In genomic region chr11:79362358-79362757, GRCh38 we compare ENCODE assay signal across 22 cellular contexts.
"Had no signal": no experiment of that assay in that cellular context is flagged by ENCODE, and none has a peak within 500 bp of the region (broad histone marks: within the 10 kb centered on the region; RNA-seq: fewer than 3 reads in every experiment).

No MANE protein-coding gene starts in this region.

- H3K27ac ChIP-seq: coronary artery, lower lobe of right lung, neural progenitor cell, parathyroid adenoma, right atrium auricular region, stomach, thyroid gland had no signal

- DNase-seq: dermis blood vessel endothelial cell; effector memory CD8-positive, alpha-beta T cell; immature natural killer cell; islet precursor cell; kidney glomerular epithelial cell; left colon; left ventricle myocardium superior; lower lobe of right lung; mucosa of descending colon; naive B cell; stimulated activated CD4-positive, alpha-beta T cell treated with anti-CD3 and anti-CD28 coated beads, Interleukin-2, amount 100 ng/mL, for 24 hours; stimulated activated CD4-positive, alpha-beta T cell treated with anti-CD3 and anti-CD28 coated beads, Interleukin-4, amount 100 ng/mL, for 24 hours; stimulated activated naive CD4-positive, alpha-beta T cell treated with Interleukin-2 at 50 U/mL for 16 hours; stomach; thyroid gland had no signal

- ATAC-seq: effector memory CD8-positive, alpha-beta T cell; left colon; left ventricle myocardium superior; lower lobe of right lung; mucosa of descending colon; natural killer cell treated with Interleukin-12 subunit alpha and Interleukin-12 subunit beta and Interleukin-15 and Interleukin-18, amount 100 ng/mL, for 72 hours; sciatic nerve; stimulated activated effector memory CD8-positive, alpha-beta T cell treated with anti-CD3 and anti-CD28 coated beads, Interleukin-12 subunit alpha, Interleukin-12 subunit beta, amount 100 ng/mL, for 72 hours had no signal
